In the genomic region with DNA sequence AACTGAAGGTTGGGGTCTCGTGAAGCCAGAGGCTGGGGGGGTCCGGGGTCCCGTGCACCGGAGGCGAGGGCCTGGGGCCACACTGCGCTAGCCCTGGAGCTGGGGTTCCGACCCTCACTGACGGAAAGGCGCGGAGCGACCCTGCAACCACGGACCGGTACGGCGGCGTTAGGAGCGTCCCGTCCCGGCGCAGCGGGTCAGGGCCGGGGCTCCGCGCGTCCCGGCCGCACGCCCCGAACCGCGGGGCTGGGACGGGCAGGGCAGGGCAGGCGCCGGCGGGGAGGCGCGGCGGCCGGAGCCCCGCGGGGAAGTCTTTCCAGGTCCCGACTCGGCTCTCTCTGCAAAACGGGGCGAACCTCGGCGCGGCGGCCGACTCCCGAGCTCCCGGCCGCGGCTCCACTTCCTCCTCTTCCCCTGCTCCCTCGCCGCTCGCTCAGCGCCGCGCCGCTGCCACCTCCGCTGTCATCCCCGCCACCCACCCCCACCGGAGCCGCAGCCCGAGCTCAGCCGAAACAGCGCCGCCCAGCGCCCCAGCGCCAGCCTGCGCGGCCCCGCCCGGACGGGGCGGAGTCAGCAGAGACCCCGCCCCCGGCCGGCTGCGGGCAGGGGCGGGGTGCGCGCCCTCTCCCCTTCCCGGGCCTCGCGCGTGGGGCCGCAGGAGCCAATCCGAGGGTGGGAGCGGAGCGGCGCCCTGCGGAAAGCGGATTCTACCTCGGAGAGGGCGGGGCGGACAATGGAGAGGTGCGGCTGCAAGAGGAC, we compare ENCODE assay signal across 1 cellular context.
TF ChIP-seq lines count a peak whose summit lies in the region.

A gene with protein sequence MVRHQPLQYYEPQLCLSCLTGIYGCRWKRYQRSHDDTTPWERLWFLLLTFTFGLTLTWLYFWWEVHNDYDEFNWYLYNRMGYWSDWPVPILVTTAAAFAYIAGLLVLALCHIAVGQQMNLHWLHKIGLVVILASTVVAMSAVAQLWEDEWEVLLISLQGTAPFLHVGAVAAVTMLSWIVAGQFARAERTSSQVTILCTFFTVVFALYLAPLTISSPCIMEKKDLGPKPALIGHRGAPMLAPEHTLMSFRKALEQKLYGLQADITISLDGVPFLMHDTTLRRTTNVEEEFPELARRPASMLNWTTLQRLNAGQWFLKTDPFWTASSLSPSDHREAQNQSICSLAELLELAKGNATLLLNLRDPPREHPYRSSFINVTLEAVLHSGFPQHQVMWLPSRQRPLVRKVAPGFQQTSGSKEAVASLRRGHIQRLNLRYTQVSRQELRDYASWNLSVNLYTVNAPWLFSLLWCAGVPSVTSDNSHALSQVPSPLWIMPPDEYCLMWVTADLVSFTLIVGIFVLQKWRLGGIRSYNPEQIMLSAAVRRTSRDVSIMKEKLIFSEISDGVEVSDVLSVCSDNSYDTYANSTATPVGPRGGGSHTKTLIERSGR (minus strand): TSS at position 509 of the 759 bp plus-strand sequence. CDS start 48,206 bp downstream, outside the sequence.

TF ChIP-seq in neural cell, 6 proteins besides CTCF, POLR2A, EP300 and RAD21 (continued from another document):
- TF ChIP-seq EZH2 (IDR thresholded peaks at IDR 0.05; ENCODE audit: borderline replicate concordance, insufficient read depth, low read length, poor library complexity, severe bottlenecking) (no peak), POLR2AphosphoS5 (IDR thresholded peaks at IDR 0.05) (peak; percentile 95), SMC3 (conservative IDR thresholded peaks at IDR 0.05; ENCODE audit: poor library complexity) (peak; percentile 72), MXI1 (conservative IDR thresholded peaks at IDR 0.05; ENCODE audit: poor library complexity, severe bottlenecking) (peak; percentile 58), TAF1 (IDR thresholded peaks at IDR 0.05; ENCODE audit: low read depth) (peak; percentile 80)
TF ChIP-seq in neural cell: peak in this region for 4.
